In genomic region chr21:44991538-44992483, GRCh38 we compare ENCODE assay signal across 21 cellular contexts. TPM values are rescaled to one million over a fixed set of nuclear protein-coding genes. Genes with fewer than 3 reads are reported as not detected.
DNase-seq lines count a peak whose midpoint lies in the region; ATAC-seq and TF ChIP-seq lines count a peak whose summit lies in the region.
"Had no signal": no experiment of that assay in that cellular context is flagged by ENCODE, and none has a peak within 500 bp of the region (broad histone marks: within the 10 kb centered on the region; RNA-seq: fewer than 3 reads in every experiment).

No MANE protein-coding gene starts in this region.

- no peaks in the 10 kb centered on the region for H3K9me3 Mint-ChIP-seq in natural killer cell treated with Interleukin-12 subunit alpha and Interleukin-12 subunit beta and Interleukin-15 and Interleukin-18, amount 100 ng/mL, for 72 hours
- H3K9me3 Mint-ChIP-seq: activated CD8-positive, alpha-beta T cell treated with anti-CD3 and anti-CD28 coated beads for 36 hours; HFFc6 had no signal

- peak overlapping the region; percentile 40 for H3K4me2 ChIP-seq in fibroblast of lung (ENCODE audit: extremely low read depth, insufficient read depth, low read length)
- peak overlapping the region; percentile 15 for H3K4me2 ChIP-seq in mesenchymal stem cell (ENCODE audit: low read length, poor library complexity, severe bottlenecking)

- no peak overlapping the region for H3K27ac ChIP-seq in RWPE2 (ENCODE audit: poor library complexity, severe bottlenecking)
- H3K27ac ChIP-seq in fibroblast of lung (ENCODE audit: insufficient read depth, low read length) = no peak overlapping the region
- no peak overlapping the region for H3K27ac ChIP-seq in mesenchymal stem cell (ENCODE audit: low read length, poor library complexity, severe bottlenecking)
- H3K27ac ChIP-seq in stomach smooth muscle (ENCODE audit: low read length) = peak overlapping the region; percentile 84
- H3K27ac ChIP-seq: HL-60 had no signal

- no peak overlapping the region for H2BK12ac ChIP-seq in mesenchymal stem cell (ENCODE audit: low read length in 2 of 2)

- WGBS in mesenchymal stem cell = 63% methylated on average over 31 of the region's 38 CpGs

- no peak overlapping the region for H3K4me3 ChIP-seq in RWPE2 (ENCODE audit: severe bottlenecking)
- H3K4me3 ChIP-seq in fibroblast of lung (replicated peaks in 1 of 4; ENCODE audit: control extremely low read depth in 1 of 4, insufficient read depth in 1 of 4, low read depth in 3 of 4, low read length in 4 of 4) = no peak overlapping the region
- H3K4me3 ChIP-seq in mesenchymal stem cell (ENCODE audit: insufficient read depth in 1 of 2, low read depth in 1 of 2, low read length in 2 of 2) = no peak overlapping the region
- peak overlapping the region; percentile 33 to 59 for H3K4me3 ChIP-seq in stomach smooth muscle (ENCODE audit: low read length in 2 of 2)
- H3K4me3 ChIP-seq: lung had no signal

- H3K18ac ChIP-seq in mesenchymal stem cell (ENCODE audit: low read depth in 1 of 2, low read length in 2 of 2) = peak overlapping the region; percentile 8 to 14

- H3K9ac ChIP-seq in fibroblast of lung (ENCODE audit: insufficient read depth, low read length) = peak overlapping the region; percentile 20
- H3K9ac ChIP-seq in mesenchymal stem cell (ENCODE audit: low read length) = no peak overlapping the region
- no peak overlapping the region for H3K9ac ChIP-seq in stomach smooth muscle (ENCODE audit: low read length in 2 of 2)

- no peaks in the 10 kb centered on the region for H3K79me2 ChIP-seq in fibroblast of lung (ENCODE audit: control insufficient read depth, insufficient read depth, low read length)

- peak overlapping the region; percentile 25 for H4K91ac ChIP-seq in mesenchymal stem cell (ENCODE audit: low read length)

- TF ChIP-seq CTCF in RWPE2 (IDR thresholded peaks at IDR 0.05; ENCODE audit: poor library complexity, severe bottlenecking) (no peak), fibroblast of lung (conservative IDR thresholded peaks at IDR 0.05 in 1 of 2, IDR thresholded peaks at IDR 0.05 in 1 of 2; ENCODE audit: low read depth in 1 of 2, low read length in 2 of 2) (peak in 1 of 2 donors; percentile 44)

- no peak overlapping the region for H3K27ac Mint-ChIP-seq in natural killer cell treated with Interleukin-12 subunit alpha and Interleukin-12 subunit beta and Interleukin-15 and Interleukin-18, amount 100 ng/mL, for 72 hours
- H3K27ac Mint-ChIP-seq: activated CD8-positive, alpha-beta T cell treated with anti-CD3 and anti-CD28 coated beads for 36 hours; HFFc6 had no signal

- no peak overlapping the region for H3K14ac ChIP-seq in mesenchymal stem cell (ENCODE audit: low read length in 2 of 2)

- no peaks in the 10 kb centered on the region for H3K9me3 ChIP-seq in RWPE2 (ENCODE audit: severe bottlenecking)
- H3K9me3 ChIP-seq in fibroblast of lung (ENCODE audit: control insufficient read depth, insufficient read depth, low read depth, low read length) = no peaks in the 10 kb centered on the region
- no peaks in the 10 kb centered on the region for H3K9me3 ChIP-seq in mesenchymal stem cell (ENCODE audit: control insufficient read depth, low read length)
- H3K9me3 ChIP-seq in stomach smooth muscle (ENCODE audit: control insufficient read depth in 2 of 2, low read length in 2 of 2) = no peaks in the 10 kb centered on the region
- H3K9me3 ChIP-seq: BE2C had no signal

- no peak overlapping the region for H2BK15ac ChIP-seq in mesenchymal stem cell (ENCODE audit: low read depth, poor library complexity, severe bottlenecking)

- no peak overlapping the region for H2BK5ac ChIP-seq in mesenchymal stem cell (ENCODE audit: low read depth, low read length, poor library complexity, severe bottlenecking)

- H2BK120ac ChIP-seq in mesenchymal stem cell (ENCODE audit: low read depth, low read length) = no peak overlapping the region

- no peaks in the 10 kb centered on the region for H3K36me3 Mint-ChIP-seq in natural killer cell treated with Interleukin-12 subunit alpha and Interleukin-12 subunit beta and Interleukin-15 and Interleukin-18, amount 100 ng/mL, for 72 hours

- ATAC-seq in RWPE2 (ENCODE audit: low read depth) (no peak), GM18873 (IDR thresholded peaks at IDR 0.05; ENCODE audit: low FRiP score, unreplicated experiment) (no peak)
- ATAC-seq in natural killer cell treated with Interleukin-12 subunit alpha and Interleukin-12 subunit beta and Interleukin-15 and Interleukin-18, amount 100 ng/mL, for 72 hours = no peak
- ATAC-seq: activated CD8-positive, alpha-beta T cell treated with anti-CD3 and anti-CD28 coated beads for 36 hours had no signal

- H3K4me1 Mint-ChIP-seq in natural killer cell treated with Interleukin-12 subunit alpha and Interleukin-12 subunit beta and Interleukin-15 and Interleukin-18, amount 100 ng/mL, for 72 hours (ENCODE audit: low read depth in 2 of 2) = no peaks in the 10 kb centered on the region

- no peak overlapping the region for H2AFZ ChIP-seq in fibroblast of lung (ENCODE audit: low read length)
- no peak overlapping the region for H2AFZ ChIP-seq in mesenchymal stem cell (ENCODE audit: low read depth, low read length)

- no peak overlapping the region for H3K23ac ChIP-seq in mesenchymal stem cell (ENCODE audit: low read length in 2 of 2)

- H2AK5ac ChIP-seq in mesenchymal stem cell (ENCODE audit: low read length, severe bottlenecking) = no peak overlapping the region

- no peak overlapping the region for H4K8ac ChIP-seq in mesenchymal stem cell (ENCODE audit: low read length)

- H4K20me1 ChIP-seq in fibroblast of lung (ENCODE audit: control insufficient read depth, extremely low read depth, insufficient read depth, low read length) = no peaks in the 10 kb centered on the region

- H3K27me3 ChIP-seq in RWPE2 (ENCODE audit: insufficient read depth, poor library complexity, severe bottlenecking) (no peaks in the 10 kb centered on the region), fibroblast of lung (ENCODE audit: control insufficient read depth, insufficient read depth, low read length) (peaks cover 13% of the 10 kb centered on the region), mesenchymal stem cell (ENCODE audit: control insufficient read depth in 1 of 2, insufficient read depth in 1 of 2, low read length in 2 of 2) (peaks cover 0 to 31% of the 10 kb centered on the region in 2 experiments), stomach smooth muscle (ENCODE audit: control insufficient read depth in 1 of 2, insufficient read depth in 2 of 2, low read length in 2 of 2) (no peaks in the 10 kb centered on the region)
- H3K27me3 ChIP-seq: BE2C had no signal

- H3K4me1 ChIP-seq in RWPE2 (ENCODE audit: insufficient read depth, poor library complexity, severe bottlenecking) (no peaks in the 10 kb centered on the region), fibroblast of lung (ENCODE audit: control insufficient read depth, extremely low read depth, insufficient read depth, low read length) (peaks cover 16% of the 10 kb centered on the region), mesenchymal stem cell (ENCODE audit: control insufficient read depth, insufficient read depth, low read depth, low read length) (peaks cover 30% of the 10 kb centered on the region), stomach smooth muscle (ENCODE audit: control insufficient read depth, insufficient read depth, low read length) (peaks cover 93% of the 10 kb centered on the region)

- DNase-seq in RWPE2 (ENCODE audit: low spot score) (peak; percentile 53), fibroblast of lung (ENCODE audit: low read depth in 2 of 2) (peak in 1 of 2 donors; percentile 92), mesenchymal stem cell (peak; percentile 63), mesenteric fat pad (ENCODE audit: low spot score) (no peak)
- DNase-seq in activated CD4-positive, alpha-beta T cell treated with anti-CD3 and anti-CD28 coated beads, Interleukin-2, amount 50 U/mL, for 1 hour = no peak
- DNase-seq in natural killer cell treated with Interleukin-12 subunit alpha and Interleukin-12 subunit beta and Interleukin-15 and Interleukin-18, amount 100 ng/mL, for 72 hours (ENCODE audit: low spot score) = no peak
- DNase-seq: activated CD8-positive, alpha-beta T cell treated with anti-CD3 and anti-CD28 coated beads for 36 hours; activated naive CD4-positive, alpha-beta T cell; amniotic stem cell; BE2C; caudate nucleus; DMS 273 treated with DMSO at 0.1 percent for 48 hours; HFFc6; NCI-H1417 treated with DMSO at 0.1 percent for 48 hours; NCI-H526; RPMI8226; stimulated activated CD4-positive, alpha-beta T cell treated with anti-CD3 and anti-CD28 coated beads, Interleukin-4, amount 100 ng/mL, for 1 hour had no signal

- H3K36me3 ChIP-seq in RWPE2 (ENCODE audit: low read depth) = no peaks in the 10 kb centered on the region
- H3K36me3 ChIP-seq in fibroblast of lung (ENCODE audit: control insufficient read depth, insufficient read depth, low read length) = no peaks in the 10 kb centered on the region
- H3K36me3 ChIP-seq in mesenchymal stem cell (ENCODE audit: control insufficient read depth in 1 of 2, insufficient read depth in 2 of 2, low read depth in 1 of 2, low read length in 2 of 2) = no peaks in the 10 kb centered on the region
- H3K36me3 ChIP-seq in stomach smooth muscle (ENCODE audit: control insufficient read depth in 2 of 2, insufficient read depth in 2 of 2, low read length in 2 of 2) = no peaks in the 10 kb centered on the region
- H3K36me3 ChIP-seq: BE2C had no signal

- H3K27me3 Mint-ChIP-seq in natural killer cell treated with Interleukin-12 subunit alpha and Interleukin-12 subunit beta and Interleukin-15 and Interleukin-18, amount 100 ng/mL, for 72 hours = no peaks in the 10 kb centered on the region
- H3K27me3 Mint-ChIP-seq: activated CD8-positive, alpha-beta T cell treated with anti-CD3 and anti-CD28 coated beads for 36 hours had no signal

- no peaks in the 10 kb centered on the region for H3K79me1 ChIP-seq in mesenchymal stem cell (replicated peaks; ENCODE audit: low read length, poor library complexity, severe bottlenecking)

- no peak overlapping the region for H3K4ac ChIP-seq in mesenchymal stem cell (ENCODE audit: low read depth in 1 of 2, low read length in 2 of 2)

- no peak overlapping the region for H3K4me3 Mint-ChIP-seq in natural killer cell treated with Interleukin-12 subunit alpha and Interleukin-12 subunit beta and Interleukin-15 and Interleukin-18, amount 100 ng/mL, for 72 hours
- H3K4me3 Mint-ChIP-seq: activated CD8-positive, alpha-beta T cell treated with anti-CD3 and anti-CD28 coated beads for 36 hours; HFFc6 had no signal

RNA-seq across cellular contexts. Expression of gene SLX9, which starts 52.0 kb away (rescaled TPM):
- total RNA-seq in fibroblast of lung (14.9 and 16.2 TPM in 2 replicates), mesenteric fat pad (31.8 TPM)
- 9.7 and 12.2 TPM in 2 replicates for polyA plus RNA-seq in fibroblast of lung
- polyA plus RNA-seq in fibroblast of lung (2012) = 21.1 and 28.0 TPM in 2 replicates
- 0.63 and 3.6 TPM in 2 replicates for polyA minus RNA-seq in fibroblast of lung (ENCODE audit: low replicate concordance)
- polyA plus RNA-seq in mesenchymal stem cell (2013, experiment 1 of 2) = 14.7 TPM
- 15.1 TPM for polyA plus RNA-seq in mesenchymal stem cell (2013, experiment 2 of 2)
- 10 to 100 TPM; 43.5 to 83.6 TPM for total RNA-seq in natural killer cell treated with Interleukin-12 subunit alpha and Interleukin-12 subunit beta and Interleukin-15 and Interleukin-18, amount 100 ng/mL, for 72 hours

Comparison
In these comparisons a context has a peak if more than half of its experiments do, and no peak if none do; other contexts are left out.
1. DNase-seq: peak in RWPE2 (single experiment) and mesenchymal stem cell (single experiment); none in mesenteric fat pad (single experiment), activated CD4-positive, alpha-beta T cell treated with anti-CD3 and anti-CD28 coated beads, Interleukin-2, amount 50 U/mL, for 1 hour (single experiment) and natural killer cell treated with Interleukin-12 subunit alpha and Interleukin-12 subunit beta and Interleukin-15 and Interleukin-18, amount 100 ng/mL, for 72 hours (single experiment).
2. H3K4me3 ChIP-seq: peak in stomach smooth muscle (2 of 2); none in RWPE2 (single experiment), fibroblast of lung (0 of 4) and mesenchymal stem cell (0 of 2).